ENCODE assay signal across 22 cellular contexts in genomic region chr5:7410936-7411511, GRCh38. TPM values are rescaled to one million over a fixed set of nuclear protein-coding genes. Genes with fewer than 3 reads are reported as not detected.
DNase-seq lines count a peak whose midpoint lies in the region; ATAC-seq and TF ChIP-seq lines count a peak whose summit lies in the region.
"Had no signal": no experiment of that assay in that cellular context is flagged by ENCODE, and none has a peak within 500 bp of the region (broad histone marks: within the 10 kb centered on the region; RNA-seq: fewer than 3 reads in every experiment).

No MANE protein-coding gene starts in this region.

- TF ChIP-seq POLR2A in gastrocnemius medialis (IDR thresholded peaks at IDR 0.05) = no peak

- no peak for TF ChIP-seq CTCF in gastrocnemius medialis (IDR thresholded peaks at IDR 0.05 in 4 of 5, conservative IDR thresholded peaks at IDR 0.05 in 1 of 5)
- TF ChIP-seq CTCF in glutamatergic neuron (IDR thresholded peaks at IDR 0.05; ENCODE audit: partially characterized antibody, unreplicated experiment) = no peak

- no peaks in the 10 kb centered on the region for H3K36me3 ChIP-seq in gastrocnemius medialis
- H3K36me3 ChIP-seq: BLaER1 treated with 17β-estradiol and CSF1 and Interleukin-3, amounts not matched to agents 10 nM and 100 nM; HAP-1; Peyer's patch had no signal

- H3K36me3 Mint-ChIP-seq in glutamatergic neuron (ENCODE audit: unreplicated experiment) = peaks cover 5% of the 10 kb centered on the region
- H3K36me3 Mint-ChIP-seq: CD4-positive, alpha-beta memory T cell had no signal

- peak overlapping the region; percentile 88 to 94 (median 92) for H3K27ac ChIP-seq in gastrocnemius medialis
- H3K27ac ChIP-seq: BLaER1 treated with 17β-estradiol and CSF1 and Interleukin-3, amounts not matched to agents 10 nM and 100 nM; KMS-11; Peyer's patch had no signal

- no peaks in the 10 kb centered on the region for H3K27me3 Mint-ChIP-seq in glutamatergic neuron (ENCODE audit: unreplicated experiment)
- H3K27me3 Mint-ChIP-seq: CD4-positive, alpha-beta memory T cell had no signal

- no peak overlapping the region for H3K4me3 ChIP-seq in gastrocnemius medialis
- H3K4me3 ChIP-seq: BLaER1 treated with 17β-estradiol and CSF1 and Interleukin-3, amounts not matched to agents 10 nM and 100 nM; HAP-1; Peyer's patch had no signal

- no peaks in the 10 kb centered on the region for H3K9me3 ChIP-seq in gastrocnemius medialis
- H3K9me3 ChIP-seq: HAP-1, Peyer's patch had no signal

- in situ Hi-C loops in SK-MEL-5 (cut with HindIII; ENCODE audit: low pct_unique_long_range_greater_than_20kb, low sequenced_read_pairs) (no loop called here), gastrocnemius medialis (cut with MboI; ENCODE audit: low sequenced_read_pairs in 4 of 4) (no loop called here)

- no peak overlapping the region for H3K4me3 Mint-ChIP-seq in glutamatergic neuron (ENCODE audit: unreplicated experiment)
- H3K4me3 Mint-ChIP-seq: CD4-positive, alpha-beta memory T cell had no signal

- no peak for ATAC-seq in gastrocnemius medialis

- H3K27me3 ChIP-seq in gastrocnemius medialis = no peaks in the 10 kb centered on the region
- H3K27me3 ChIP-seq: BLaER1 treated with 17β-estradiol and CSF1 and Interleukin-3, amounts not matched to agents 10 nM and 100 nM; Peyer's patch had no signal

- intact Hi-C loops in gastrocnemius medialis (cut with DNase I; ENCODE audit: low total_unique reads) = loop anchor here (5.0 to 10.0 kb wide), 3 partner anchors 351 to 959 kb away; partner anchors contain the start of gene TENT4A

- H3K27ac Mint-ChIP-seq in glutamatergic neuron (ENCODE audit: unreplicated experiment) = no peak overlapping the region
- H3K27ac Mint-ChIP-seq: CD4-positive, alpha-beta memory T cell had no signal

- H3K4me1 Mint-ChIP-seq in glutamatergic neuron (ENCODE audit: low read depth, unreplicated experiment) = peaks cover 2% of the 10 kb centered on the region
- H3K4me1 Mint-ChIP-seq: CD4-positive, alpha-beta memory T cell had no signal

- peaks cover 7% of the 10 kb centered on the region for H3K9me3 Mint-ChIP-seq in glutamatergic neuron (ENCODE audit: unreplicated experiment)

- peaks cover 40 to 64% of the 10 kb centered on the region in 2 donors for H3K4me1 ChIP-seq in gastrocnemius medialis
- H3K4me1 ChIP-seq: HAP-1, Peyer's patch had no signal

- DNase-seq in ELF-1 (ENCODE audit: low read depth, low spot score) (peak; percentile 40), SK-MEL-5 (ENCODE audit: low read depth, low spot score) (peak; percentile 100), foreskin melanocyte (peak; percentile 75), gastrocnemius medialis (no peak), NOMO-1 treated with DMSO at 0.1 percent for 48 hours (lab: John Stamatoyannopoulos, UW; ENCODE audit: unreplicated experiment) (no peak), HCEC 1CT (no peak), glutamatergic neuron (no peak)
- DNase-seq in activated CD4-positive, alpha-beta T cell treated with anti-CD3 and anti-CD28 coated beads, Interleukin-2, amount 50 U/mL, for 4 hours = no peak
- DNase-seq: 8988T; CD4-positive, alpha-beta memory T cell; GDM1; IMR-90; NCI-H1092 treated with DMSO at 0.1 percent for 48 hours; NCI-H2029 treated with DMSO at 0.1 percent for 48 hours; NCI-H2171; NCI-H524 treated with DMSO at 0.1 percent for 48 hours; NCI-H82; Peyer's patch had no signal

RNA-seq across cellular contexts. Expression of gene ADCY2, which starts 15.1 kb away (rescaled TPM):
- 28.0 and 31.4 TPM in 2 replicates for total RNA-seq in SK-MEL-5 (2014; rRNA removed; shearing (Covaris generic))
- 34.9 and 57.0 TPM in 2 replicates for polyA plus RNA-seq in SK-MEL-5 (2015; cell fraction: cytosol; rRNA removed)
- 41.0 and 42.1 TPM in 2 replicates for polyA plus RNA-seq in SK-MEL-5 (2015; cell fraction: nucleus; rRNA removed)
- total RNA-seq in gastrocnemius medialis = 10 to 100 TPM; 24.3 to 50.1 (median 36.5) TPM
- 3.8 TPM for total RNA-seq in glutamatergic neuron (ENCODE audit: unreplicated experiment)
- total RNA-seq: CD4-positive, alpha-beta memory T cell; IMR-90; OCI-LY7 had no signal
- polyA plus RNA-seq: CD4-positive, alpha-beta memory T cell; IMR-90 had no signal

Comparison
In these comparisons a context has a peak if more than half of its experiments do, and no peak if none do; other contexts are left out.
1. DNase-seq: peak in ELF-1 (single experiment), SK-MEL-5 (single experiment) and foreskin melanocyte (single experiment); none in gastrocnemius medialis (0 of 2), activated CD4-positive, alpha-beta T cell treated with anti-CD3 and anti-CD28 coated beads, Interleukin-2, amount 50 U/mL, for 4 hours (0 of 2), NOMO-1 treated with DMSO at 0.1 percent for 48 hours (single experiment), HCEC 1CT (single experiment) and glutamatergic neuron (single experiment).